In genomic region chr12:126290456-126290855, GRCh38 we compare ENCODE assay signal across 9 cellular contexts.
"Had no signal": no experiment of that assay in that cellular context is flagged by ENCODE, and none has a peak within 500 bp of the region (broad histone marks: within the 10 kb centered on the region; RNA-seq: fewer than 3 reads in every experiment).

No MANE protein-coding gene starts in this region.

- H2AFZ ChIP-seq: GM23338 had no signal

- ATAC-seq: GM23338, HCT116 had no signal

- H3K27ac ChIP-seq: KMS-11 had no signal

- H3K9ac ChIP-seq: KMS-11 had no signal

- H3K4me1 ChIP-seq: HAP-1 had no signal

- FAIRE-seq: HTR-8/SVneo had no signal

- DNase-seq: H7, HFFc6, Karpas-422, KBM-7 had no signal

- H3K4me2 ChIP-seq: GM23338, KMS-11 had no signal

- H3K4me3 ChIP-seq: GM23338, HAP-1 had no signal

- H3K36me3 ChIP-seq: HAP-1 had no signal
